Comparison of ENCODE assay signal across 10 cellular contexts in the genomic region with DNA sequence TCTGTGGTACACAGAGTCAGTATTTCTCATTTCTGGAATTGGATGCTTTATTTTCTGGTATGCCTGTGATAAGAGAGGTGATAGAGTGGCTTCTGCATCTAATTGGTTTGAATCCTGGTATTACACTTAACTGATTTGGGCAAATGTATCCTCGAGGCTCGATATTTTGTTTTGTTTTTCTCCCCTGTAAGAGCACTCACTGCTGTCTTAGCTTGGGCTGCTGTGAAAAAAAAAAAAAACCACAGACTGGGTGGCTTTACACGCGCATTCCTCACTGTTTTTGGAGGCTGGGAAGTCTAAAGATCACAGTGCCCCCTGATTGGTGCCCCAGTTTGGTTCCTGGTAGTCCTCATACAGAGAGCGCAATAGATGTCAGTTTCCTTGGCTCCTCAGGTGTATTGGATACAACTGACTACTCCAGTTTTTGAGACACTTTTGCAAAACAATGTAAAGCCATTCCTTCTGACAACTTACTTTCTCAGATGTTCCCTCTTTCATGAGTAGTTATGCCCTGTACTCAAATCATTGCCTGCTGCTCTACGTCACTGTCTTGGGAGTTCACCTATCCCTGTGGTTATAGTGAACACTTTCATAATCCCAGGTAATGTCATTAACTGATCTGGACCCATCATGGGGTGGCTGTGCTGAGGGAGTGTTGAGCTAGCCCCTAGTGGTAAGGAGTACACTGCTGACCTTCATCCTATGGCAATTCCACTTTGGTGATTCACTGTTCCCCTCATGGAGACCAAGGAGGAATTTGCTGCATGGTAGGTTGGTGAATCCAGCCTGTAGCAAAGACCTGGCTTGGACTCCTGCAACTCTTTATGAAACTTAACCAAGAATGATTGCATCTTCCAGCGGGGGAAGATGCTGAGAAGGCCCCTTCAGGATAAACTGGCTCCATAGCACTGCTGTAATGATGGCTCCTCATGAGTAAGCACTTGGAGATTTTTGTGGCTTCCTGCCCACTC. TPM values are rescaled to one million over a fixed set of nuclear protein-coding genes. Genes with fewer than 3 reads are reported as not detected.
A peak's percentile ranks its signal among the peaks of the same experiment; 100 is the strongest.
DNase-seq lines count a peak whose midpoint lies in the region; FAIRE-seq and TF ChIP-seq lines count a peak whose summit lies in the region.
"Had no signal": no experiment of that assay in that cellular context is flagged by ENCODE, and none has a peak within 500 bp of the region (broad histone marks: within the 10 kb centered on the region; RNA-seq: fewer than 3 reads in every experiment).

No MANE protein-coding gene starts in this region.

- H3K36me3 ChIP-seq in MG63 (peaks cover 61% of the 10 kb centered on the region), bronchial epithelial cell (ENCODE audit: control insufficient read depth, insufficient read depth, low read length) (peaks cover 8% of the 10 kb centered on the region)
- H3K36me3 ChIP-seq: uterus had no signal

- H3K4me3 ChIP-seq in MG63 (no peak overlapping the region), bronchial epithelial cell (ENCODE audit: low read depth, low read length) (no peak overlapping the region)
- H3K4me3 ChIP-seq: uterus had no signal

- peak overlapping the region in 2 of 3 experiments; percentile 54 to 62 for H3K4me3 Mint-ChIP-seq in nephron

- peaks cover 17% of the 10 kb centered on the region for H3K4me1 Mint-ChIP-seq in nephron

- no peaks in the 10 kb centered on the region for H3K9me3 Mint-ChIP-seq in nephron

- no peak for FAIRE-seq in bronchial epithelial cell (lab: Jason Lieb, UNC)
- FAIRE-seq: GM19239, small intestine had no signal

- H3K36me3 Mint-ChIP-seq in nephron (ENCODE audit: low read depth), result peaks cover 53% of the 10 kb centered on the region

- no peaks in the 10 kb centered on the region for H3K9me3 ChIP-seq in MG63
- H3K9me3 ChIP-seq: uterus had no signal

- DNase-seq in EL (peak; percentile 87), MG63 (peak; percentile 8), bronchial epithelial cell (ENCODE audit: low read depth) (peak; percentile 70), SIG-M5 (lab: John Stamatoyannopoulos, UW) (no peak), SHP77 (lab: John Stamatoyannopoulos, UW) (no peak), D341Med (ENCODE audit: low spot score) (no peak)
- DNase-seq: small intestine, uterus had no signal

- H3K27me3 ChIP-seq in MG63, result no peaks in the 10 kb centered on the region
- H3K27me3 ChIP-seq in bronchial epithelial cell (ENCODE audit: control insufficient read depth, insufficient read depth, low read length), result no peaks in the 10 kb centered on the region
- H3K27me3 ChIP-seq: uterus had no signal

- H3K27me3 Mint-ChIP-seq in nephron (ENCODE audit: low read depth), result no peaks in the 10 kb centered on the region

- TF ChIP-seq CTCF in bronchial epithelial cell (IDR thresholded peaks at IDR 0.05; ENCODE audit: insufficient read depth, low read length, severe bottlenecking) (peak; percentile 25), nephron (IDR thresholded peaks at IDR 0.05; ENCODE audit: unreplicated experiment in 3 of 3) (no peak)

- H3K27ac Mint-ChIP-seq in nephron, result peak overlapping the region in 1 of 3 experiments; percentile 47

RNA-seq across cellular contexts. Expression of a gene that starts 3.5 kb away (rescaled TPM):
- total RNA-seq in MG63 (2014; rRNA removed; shearing (Covaris generic); ENCODE audit: low replicate concordance), result 33.7 and 45.2 TPM in 2 replicates
- 17.5 and 42.9 TPM in 2 replicates for total RNA-seq in bronchial epithelial cell

RNA-seq across cellular contexts. Expression of a gene that starts 31.0 kb away (rescaled TPM):
- total RNA-seq in MG63 (2014; rRNA removed; shearing (Covaris generic); ENCODE audit: low replicate concordance), result 65.3 and 94.1 TPM in 2 replicates
- total RNA-seq in bronchial epithelial cell, result 115 and 125 TPM in 2 replicates

RNA-seq across cellular contexts. Expression of a gene that starts 31.1 kb away (rescaled TPM):
- 229 and 269 TPM in 2 replicates for total RNA-seq in MG63 (2014; rRNA removed; shearing (Covaris generic); ENCODE audit: low replicate concordance)
- total RNA-seq in bronchial epithelial cell, result 150 and 202 TPM in 2 replicates

RNA-seq across cellular contexts. Expression of a gene that starts 32.0 kb away (rescaled TPM):
- 129 and 143 TPM in 2 replicates for total RNA-seq in MG63 (2014; rRNA removed; shearing (Covaris generic); ENCODE audit: low replicate concordance)
- total RNA-seq in bronchial epithelial cell, result 59.8 and 63.8 TPM in 2 replicates

RNA-seq across cellular contexts. Expression of a gene that starts 41.8 kb away (rescaled TPM):
- not detected in 2 replicates for total RNA-seq in MG63 (2014; rRNA removed; shearing (Covaris generic); ENCODE audit: low replicate concordance)
- 0.13 and 0.26 TPM in 2 replicates for total RNA-seq in bronchial epithelial cell

Comparison
In these comparisons a context has a peak if more than half of its experiments do, and no peak if none do; other contexts are left out.
1. DNase-seq: peak in EL (single experiment), MG63 (single experiment) and bronchial epithelial cell (single experiment); none in SIG-M5 (single experiment), SHP77 (0 of 2) and D341Med (single experiment).